10 cellular contexts compared by ENCODE assay signal in the genomic region with DNA sequence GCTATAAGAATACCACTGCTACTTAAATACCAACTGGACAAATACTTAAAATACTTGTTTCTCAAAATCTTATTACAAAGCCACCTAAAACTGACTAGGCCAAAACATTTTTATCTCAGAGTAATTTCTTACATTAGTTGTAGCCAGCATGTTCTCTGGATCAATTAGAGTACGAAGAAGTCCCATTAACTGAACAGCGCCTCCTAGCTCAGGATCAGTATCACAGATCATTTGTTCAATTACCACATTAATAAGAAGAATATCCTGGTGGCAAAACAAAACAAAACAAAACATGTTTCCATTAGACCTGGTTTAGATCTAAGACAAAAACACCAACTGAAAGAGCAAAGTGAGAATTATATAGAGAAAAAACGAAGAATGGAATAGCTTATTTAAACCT. TPM values are rescaled to one million over a fixed set of nuclear protein-coding genes. Genes with fewer than 3 reads are reported as not detected.
DNase-seq lines count a peak whose midpoint lies in the region; ATAC-seq and TF ChIP-seq lines count a peak whose summit lies in the region.
"Had no signal": no experiment of that assay in that cellular context is flagged by ENCODE, and none has a peak within 500 bp of the region (broad histone marks: within the 10 kb centered on the region; RNA-seq: fewer than 3 reads in every experiment).

No MANE protein-coding gene starts in this region.

- H3K36me3 ChIP-seq in ACC112 (ENCODE audit: insufficient read depth, low read length): peaks cover 32% of the 10 kb centered on the region
- peaks cover 41% of the 10 kb centered on the region for H3K36me3 ChIP-seq in Panc1 (ENCODE audit: control insufficient read depth, insufficient read depth, low read length)
- H3K36me3 ChIP-seq in iPS DF 6.9 (ENCODE audit: control insufficient read depth, insufficient read depth, low read length): no peaks in the 10 kb centered on the region

- H3K9me3 ChIP-seq in Panc1 (ENCODE audit: control insufficient read depth, insufficient read depth, low read depth, low read length): no peaks in the 10 kb centered on the region
- H3K9me3 ChIP-seq in iPS DF 6.9 (ENCODE audit: control insufficient read depth, insufficient read depth, low read length): no peaks in the 10 kb centered on the region
- H3K9me3 ChIP-seq: SJCRH30 had no signal

- H2AFZ ChIP-seq in ACC112 (ENCODE audit: low read length, unreplicated experiment): no peak overlapping the region

- peak overlapping the region; percentile 66; the same call in 1 of the 2 replicates for H3K27ac ChIP-seq in ACC112 (ENCODE audit: low read depth, low read length)
- H3K27ac ChIP-seq in Panc1 (ENCODE audit: low read length): no peak overlapping the region
- no peak overlapping the region for H3K27ac ChIP-seq in iPS DF 6.9 (ENCODE audit: low read length)
- H3K27ac ChIP-seq: SJCRH30 had no signal

- no peaks in the 10 kb centered on the region for H3K27me3 ChIP-seq in ACC112 (ENCODE audit: insufficient read depth, low read length)
- H3K27me3 ChIP-seq in Panc1 (ENCODE audit: control insufficient read depth, insufficient read depth, low read length): no peaks in the 10 kb centered on the region
- H3K27me3 ChIP-seq in iPS DF 6.9 (ENCODE audit: control insufficient read depth, insufficient read depth, low read length): no peaks in the 10 kb centered on the region
- H3K27me3 ChIP-seq: SJCRH30 had no signal

- POLR2A ChIA-PET in Panc1 (lab: Charles Lee): no interaction called here

- H3K4me1 ChIP-seq in ACC112 (ENCODE audit: control insufficient read depth, insufficient read depth, low read length, unreplicated experiment): peaks cover 40% of the 10 kb centered on the region
- no peaks in the 10 kb centered on the region for H3K4me1 ChIP-seq in Panc1 (ENCODE audit: control insufficient read depth, insufficient read depth, low read length)
- H3K4me1 ChIP-seq in iPS DF 6.9 (ENCODE audit: control insufficient read depth, insufficient read depth, low read length): no peaks in the 10 kb centered on the region
- H3K4me1 ChIP-seq: SJCRH30 had no signal

- H3K4me3 ChIP-seq in ACC112 (ENCODE audit: low read depth, low read length) (no peak overlapping the region), Panc1 (ENCODE audit: low read depth in 2 of 2, low read length in 2 of 2) (no peak overlapping the region), iPS DF 6.9 (ENCODE audit: low read length) (no peak overlapping the region)
- H3K4me3 ChIP-seq: SJCRH30 had no signal

- BruUV-seq in Panc1 (replicated peaks; lab: Mats Ljungman, UMichigan): no TSS peak

- DNase-seq in ELR (ENCODE audit: low read depth) (peak; percentile 48), Panc1 (ENCODE audit: low read depth, low spot score) (no peak), iPS DF 6.9 (ENCODE audit: low read depth, low spot score) (peak; percentile 13), RPMI8226 (no peak), NCI-H1048 (lab: John Stamatoyannopoulos, UW) (no peak)
- DNase-seq: NCI-H1092 treated with DMSO at 0.1 percent for 48 hours had no signal

- intact Hi-C loops in Panc1 (cut with micrococcal nuclease; ENCODE audit: unreplicated experiment): no loop called here

- TF ChIP-seq CTCF in Panc1 (IDR thresholded peaks at IDR 0.05): peak; percentile 56; the same call in 1 of the 2 replicates

- no peak for ATAC-seq in Panc1
- no peak for ATAC-seq in GM18907 (IDR thresholded peaks at IDR 0.05; ENCODE audit: unreplicated experiment)
- no peak for ATAC-seq in HG02678 (IDR thresholded peaks at IDR 0.05; ENCODE audit: unreplicated experiment)

- H3K79me2 ChIP-seq in ACC112 (ENCODE audit: control insufficient read depth, insufficient read depth, low read length, unreplicated experiment): peaks cover 4% of the 10 kb centered on the region

- in situ Hi-C loops in Panc1 (cut with HindIII; ENCODE audit: low pct_unique_long_range_greater_than_20kb, low sequenced_read_pairs): no loop called here

- CTCF ChIA-PET in Panc1 (lab: Charles Lee): no interaction called here

- WGBS in iPS DF 6.9 (ENCODE audit: insufficient coverage, insufficient read length): no CpG with 5 or more reads among the region's 3 CpGs

RNA-seq across cellular contexts. Expression of gene PPP4R3B, which starts 36.0 kb away (rescaled TPM):
- 50.7 TPM for total RNA-seq in Panc1 (2021; ENCODE audit: unreplicated experiment)
- 19.2 TPM for polyA plus RNA-seq in Panc1 (2012; ENCODE audit: insufficient read length)

Comparison
In these comparisons a context has a peak if more than half of its experiments do, and no peak if none do; other contexts are left out.
1. DNase-seq: peak in ELR (single experiment) and iPS DF 6.9 (single experiment); none in Panc1 (single experiment), RPMI8226 (single experiment) and NCI-H1048 (single experiment).